11 cellular contexts compared by ENCODE assay signal in genomic region chr10:2966134-2966533, GRCh38.
"Had no signal": no experiment of that assay in that cellular context is flagged by ENCODE, and none has a peak within 500 bp of the region (broad histone marks: within the 10 kb centered on the region; RNA-seq: fewer than 3 reads in every experiment).

No MANE protein-coding gene starts in this region.

- H3K36me3 ChIP-seq: HAP-1 had no signal

- H3K9me3 ChIP-seq: HAP-1 had no signal

- FAIRE-seq: H1, H54 had no signal

- H3K4me1 ChIP-seq: HAP-1 had no signal

- ATAC-seq: GM23338, HCT116 had no signal

- H3K4me3 ChIP-seq: GM23248, GM23338, HAP-1 had no signal

- H3K9me3 Mint-ChIP-seq: HFFc6 had no signal

- H2AFZ ChIP-seq: GM23248, GM23338 had no signal

- H3K27ac ChIP-seq: GM23248 had no signal

- DNase-seq: GM23248, GOT3, H7, H9, HCEC 1CT, HFFc6 had no signal

- H3K9ac ChIP-seq: GM23248 had no signal

- H3K4me3 Mint-ChIP-seq: GM23338, H9, HFFc6 had no signal

- H3K27ac Mint-ChIP-seq: GM23338, H9, HFFc6 had no signal

- H3K4me2 ChIP-seq: GM23338 had no signal
